ENCODE assay signal across 8 cellular contexts in the genomic region with DNA sequence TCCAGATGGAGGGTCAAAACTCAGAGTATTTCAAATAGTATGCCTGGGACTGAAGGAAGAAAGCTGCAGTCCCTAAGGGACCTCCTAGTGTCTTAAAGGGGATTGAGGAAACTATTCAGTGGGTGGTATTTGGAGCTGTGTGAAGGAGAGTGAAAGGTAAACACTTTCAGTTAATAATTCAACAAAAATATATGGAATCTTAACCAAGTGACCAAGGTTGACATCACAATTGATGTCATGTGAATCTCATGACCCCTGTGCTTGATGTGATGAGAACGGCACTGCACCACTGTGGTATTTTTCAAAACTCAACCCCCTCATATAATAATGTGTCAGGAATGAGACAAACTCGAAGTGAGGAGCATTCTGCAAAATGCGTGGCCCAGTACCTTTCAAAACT.
"Had no signal": no experiment of that assay in that cellular context is flagged by ENCODE, and none has a peak within 500 bp of the region (broad histone marks: within the 10 kb centered on the region; RNA-seq: fewer than 3 reads in every experiment).

No MANE protein-coding gene starts in this region.

- H3K27ac ChIP-seq: HL-60 had no signal

- FAIRE-seq: H1, H54, HepG2 had no signal

- H3K4me3 ChIP-seq: GM23338 had no signal

- DNase-seq: H9, HCEC 1CT, KBM-7 had no signal

- H3K4me2 ChIP-seq: GM23338 had no signal

- ATAC-seq: GM23338, HepG2 had no signal
